Comparison of ENCODE assay signal across 1 cellular context in genomic region chr10:119120413-119120867, GRCh38.
TF ChIP-seq lines count a peak whose summit lies in the region.

No MANE protein-coding gene starts in this region.

TF ChIP-seq in GM23338, 12 proteins besides CTCF, POLR2A, EP300 and RAD21 (continued from another document):
- TF ChIP-seq ZNF462 (CRISPR knock-in tag; IDR thresholded peaks at IDR 0.05) (no peak), JUNB (IDR thresholded peaks at IDR 0.05; ENCODE audit: unreplicated experiment) (no peak), EZH2phosphoT487 (IDR thresholded peaks at IDR 0.05; ENCODE audit: unreplicated experiment) (no peak), CREB1 (CRISPR knock-in tag; IDR thresholded peaks at IDR 0.05; ENCODE audit: low read depth) (no peak), REST (IDR thresholded peaks at IDR 0.05; ENCODE audit: unreplicated experiment) (no peak), POLR2AphosphoS5 (IDR thresholded peaks at IDR 0.05; ENCODE audit: low read depth) (no peak)
